1 cellular context compared by ENCODE assay signal in genomic region chr3:58379351-58380073, GRCh38.
TF ChIP-seq lines count a peak whose summit lies in the region.

No MANE protein-coding gene starts in this region.

TF ChIP-seq in SK-N-SH, 30 proteins besides CTCF, POLR2A, EP300 and RAD21 (continued from another document):
- TF ChIP-seq, protein P1, sequence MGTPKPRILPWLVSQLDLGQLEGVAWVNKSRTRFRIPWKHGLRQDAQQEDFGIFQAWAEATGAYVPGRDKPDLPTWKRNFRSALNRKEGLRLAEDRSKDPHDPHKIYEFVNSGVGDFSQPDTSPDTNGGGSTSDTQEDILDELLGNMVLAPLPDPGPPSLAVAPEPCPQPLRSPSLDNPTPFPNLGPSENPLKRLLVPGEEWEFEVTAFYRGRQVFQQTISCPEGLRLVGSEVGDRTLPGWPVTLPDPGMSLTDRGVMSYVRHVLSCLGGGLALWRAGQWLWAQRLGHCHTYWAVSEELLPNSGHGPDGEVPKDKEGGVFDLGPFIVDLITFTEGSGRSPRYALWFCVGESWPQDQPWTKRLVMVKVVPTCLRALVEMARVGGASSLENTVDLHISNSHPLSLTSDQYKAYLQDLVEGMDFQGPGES (IDR thresholded peaks at IDR 0.05; ENCODE audit: low read depth, low read length): no peak
- TF ChIP-seq SMC3 (IDR thresholded peaks at IDR 0.05; ENCODE audit: low read depth, low read length): no peak
- TF ChIP-seq ELF1 (IDR thresholded peaks at IDR 0.05): no peak
- TF ChIP-seq RXRA (IDR thresholded peaks at IDR 0.05; ENCODE audit: borderline replicate concordance, low read depth): no peak
